23 cellular contexts compared by ENCODE assay signal in the genomic region with DNA sequence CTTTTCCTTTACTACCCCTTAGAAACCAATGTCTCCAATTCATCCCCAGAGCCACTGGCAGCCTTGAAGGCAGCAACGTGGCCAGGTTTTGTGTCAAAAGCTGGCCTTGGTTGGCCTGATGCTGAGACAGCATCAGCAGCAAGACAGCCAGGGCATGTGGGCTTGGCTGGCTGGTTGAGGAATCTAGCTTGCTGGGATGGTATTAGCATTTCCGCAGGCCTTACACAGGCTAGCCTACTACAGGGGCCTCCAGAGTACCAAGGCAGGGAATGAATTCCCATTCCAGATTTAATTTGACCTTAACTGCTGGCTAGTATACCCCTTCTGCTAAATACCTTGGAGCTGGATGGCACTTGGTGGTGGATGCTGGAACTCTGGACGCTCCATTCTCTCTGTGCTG. TPM values are rescaled to one million over a fixed set of nuclear protein-coding genes. Genes with fewer than 3 reads are reported as not detected.
DNase-seq lines count a peak whose midpoint lies in the region; ATAC-seq and TF ChIP-seq lines count a peak whose summit lies in the region.
"Had no signal": no experiment of that assay in that cellular context is flagged by ENCODE, and none has a peak within 500 bp of the region (broad histone marks: within the 10 kb centered on the region; RNA-seq: fewer than 3 reads in every experiment).

No MANE protein-coding gene starts in this region.

- no TSS peak for BruUV-seq in A673 (replicated peaks; lab: Mats Ljungman, UMichigan)
- BruUV-seq in MCF 10A (replicated peaks; lab: Mats Ljungman, UMichigan) = no TSS peak

- H3K79me1 ChIP-seq in H9 (ENCODE audit: insufficient read depth, low read depth, low read length, poor library complexity, severe bottlenecking) = no peaks in the 10 kb centered on the region

- no peaks in the 10 kb centered on the region for H3K27me3 Mint-ChIP-seq in H9 (ENCODE audit: low read depth)
- no peaks in the 10 kb centered on the region for H3K27me3 Mint-ChIP-seq in MCF 10A (ENCODE audit: insufficient read depth, unreplicated experiment)

- no peak overlapping the region for H3K4me3 ChIP-seq in A673 (ENCODE audit: low read depth, low read length, poor library complexity, severe bottlenecking)
- H3K4me3 ChIP-seq: GM23248, SJSA1 had no signal

- H3K4me1 Mint-ChIP-seq in H9 = peaks cover 58 to 64% of the 10 kb centered on the region in 2 experiments
- H3K4me1 Mint-ChIP-seq in MCF 10A (ENCODE audit: insufficient read depth, unreplicated experiment) = no peaks in the 10 kb centered on the region

- H2BK120ac ChIP-seq in H9 (ENCODE audit: low read depth, low read length, poor library complexity, severe bottlenecking) = no peak overlapping the region

- peak overlapping the region; percentile 6 to 48 (median 42); a peak in 5 of 7 replicates for H3K27ac Mint-ChIP-seq in H9
- no peak overlapping the region for H3K27ac Mint-ChIP-seq in MCF 10A (ENCODE audit: low read depth, unreplicated experiment)
- H3K27ac Mint-ChIP-seq: CD8-positive, alpha-beta T cell had no signal

- H3K27me3 ChIP-seq in A673 (replicated peaks; ENCODE audit: insufficient read depth, low read depth, low read length, poor library complexity) (no peaks in the 10 kb centered on the region), H9 (ENCODE audit: insufficient read depth, low read length) (no peaks in the 10 kb centered on the region)
- H3K27me3 ChIP-seq: SJSA1 had no signal

- no peak overlapping the region for H3K4me2 ChIP-seq in H9 (ENCODE audit: insufficient read depth, insufficient read length, low read length)

- no peak overlapping the region for H3K4ac ChIP-seq in H9 (ENCODE audit: low read depth, low read length)

- no peak overlapping the region for H3K14ac ChIP-seq in H9 (ENCODE audit: insufficient read depth, low read length)

- H3K56ac ChIP-seq in H9 (ENCODE audit: insufficient read length, low read depth, low read length) = no peak overlapping the region

- H4K91ac ChIP-seq in H9 (ENCODE audit: insufficient read length, low read depth, low read length) = no peak overlapping the region

- POLR2A ChIA-PET in A673 (lab: Charles Lee; ENCODE audit: low non-redundant PET) = no interaction called here
- POLR2A ChIA-PET in MCF 10A (lab: Yijun Ruan, JAX) = no interaction called here

- intact Hi-C loops in A673 (cut with micrococcal nuclease; ENCODE audit: unreplicated experiment) (loop anchor here (5.0 kb wide), 1 partner anchor 52 kb away; no protein-coding TSS in a partner anchor), MCF 10A (cut with micrococcal nuclease) (no loop called here)

- H2AFZ ChIP-seq in H9 (ENCODE audit: low read length) = no peak overlapping the region
- H2AFZ ChIP-seq: GM23248 had no signal

- no peaks in the 10 kb centered on the region for H4K20me1 ChIP-seq in H9 (ENCODE audit: control insufficient read depth, insufficient read depth, insufficient read length)

- no peak overlapping the region for H3T11ph ChIP-seq in H9 (ENCODE audit: low read length)

- no peak overlapping the region for H3K18ac ChIP-seq in H9 (ENCODE audit: insufficient read length, low read depth, low read length)

- H3K23ac ChIP-seq in H9 (ENCODE audit: insufficient read length, low read depth, low read length) = no peak overlapping the region

- H3K4me3 Mint-ChIP-seq in H9 = peak overlapping the region in 1 of 2 experiments; percentile 54; a peak in 2 of 5 replicates
- no peak overlapping the region for H3K4me3 Mint-ChIP-seq in MCF 10A (ENCODE audit: unreplicated experiment)
- H3K4me3 Mint-ChIP-seq: CD8-positive, alpha-beta T cell had no signal

- ATAC-seq in GM18907 (IDR thresholded peaks at IDR 0.05; ENCODE audit: unreplicated experiment) = no peak
- ATAC-seq: CD8-positive, alpha-beta T cell had no signal

- H3K4me1 ChIP-seq in A673 (ENCODE audit: insufficient read depth, low read length, poor library complexity, severe bottlenecking) (peaks cover 5% of the 10 kb centered on the region), H9 (ENCODE audit: insufficient read depth, low read length) (peaks cover 20% of the 10 kb centered on the region)
- H3K4me1 ChIP-seq: Caco-2, SJSA1 had no signal

- H3K9me3 Mint-ChIP-seq in H9 (no peaks in the 10 kb centered on the region; a peak in 1 of 5 replicates), MCF 10A (ENCODE audit: unreplicated experiment) (no peaks in the 10 kb centered on the region)
- H3K9me3 Mint-ChIP-seq: CD8-positive, alpha-beta T cell had no signal

- no peaks in the 10 kb centered on the region for H3K9me3 ChIP-seq in A673 (ENCODE audit: low read depth, low read length, poor library complexity, severe bottlenecking)
- no peaks in the 10 kb centered on the region for H3K9me3 ChIP-seq in H9 (ENCODE audit: control insufficient read depth, low read depth, low read length)
- H3K9me3 ChIP-seq: Caco-2, SJSA1 had no signal

- H4K8ac ChIP-seq in H9 (replicated peaks; ENCODE audit: insufficient read length, low read depth, low read length) = no peak overlapping the region

- no peak overlapping the region for H2BK15ac ChIP-seq in H9 (ENCODE audit: low read depth, low read length)

- H3K27ac ChIP-seq in A673 (ENCODE audit: low read depth, low read length, poor library complexity, severe bottlenecking) (peak overlapping the region; percentile 17), H9 (ENCODE audit: insufficient read length, low read depth, low read length) (no peak overlapping the region)
- H3K27ac ChIP-seq: 22Rv1, GM23248, SJSA1 had no signal

- no peak overlapping the region for H4K5ac ChIP-seq in H9 (ENCODE audit: insufficient read length, low read depth, low read length)

- H3K36me3 ChIP-seq in A673 (ENCODE audit: insufficient read depth, low read length, poor library complexity, severe bottlenecking) = no peaks in the 10 kb centered on the region

- H2BK12ac ChIP-seq in H9 (ENCODE audit: insufficient read length, low read depth, low read length) = no peak overlapping the region

- H2AK5ac ChIP-seq in H9 (ENCODE audit: insufficient read length, low read length) = no peak overlapping the region

- H3K79me2 ChIP-seq in H9 (ENCODE audit: insufficient read depth, low read length) = no peaks in the 10 kb centered on the region

- no peaks in the 10 kb centered on the region for H3K23me2 ChIP-seq in H9 (ENCODE audit: insufficient read length, low read depth, low read length, poor library complexity, severe bottlenecking)

- H2BK20ac ChIP-seq in H9 (ENCODE audit: low read depth, low read length, poor library complexity, severe bottlenecking) = no peak overlapping the region

- CTCF ChIA-PET in A673 (lab: Charles Lee) (no interaction called here), MCF 10A (lab: Yijun Ruan, JAX) (interaction anchor here (0.6 to 13.0 kb wide), 7 partner anchors 9 to 190 kb away, joined by 3 to 247 read pairs (median 4); partner anchors contain the start of gene THTPA)

- DNase-seq in A673 (ENCODE audit: low spot score) = no peak
- peak; percentile 41 for DNase-seq in H9
- DNase-seq in cerebellum (ENCODE audit: low spot score) = peak; percentile 35
- peak; percentile 38 for DNase-seq in medulla oblongata (ENCODE audit: extremely low spot score)
- no peak for DNase-seq in NCI-H510A (lab: John Stamatoyannopoulos, UW)
- no peak for DNase-seq in MCF 10A (ENCODE audit: unreplicated experiment)
- DNase-seq: Caco-2; CD8-positive, alpha-beta T cell; DMS 273 treated with DMSO at 0.1 percent for 48 hours; DMS79 treated with DMSO at 0.1 percent for 48 hours; GM23248; HCEC 1CT; NCI-H1092; NCI-H1417 treated with DMSO at 0.1 percent for 48 hours; NCI-H2081; NCI-H2227 treated with DMSO at 0.1 percent for 48 hours; NCI-H69; Right ventricle myocardium superior; RPMI8226 had no signal

- peaks cover 0 to 2% (median 0%) of the 10 kb centered on the region in 3 experiments; a peak in 1 of 7 replicates for H3K36me3 Mint-ChIP-seq in H9 (ENCODE audit: insufficient read depth in 1 of 3, low read depth in 3 of 3)
- H3K36me3 Mint-ChIP-seq in MCF 10A (ENCODE audit: insufficient read depth, unreplicated experiment) = peaks cover 52% of the 10 kb centered on the region

- no peak overlapping the region for H2BK5ac ChIP-seq in H9 (ENCODE audit: insufficient read length, low read length)

- H3K9ac ChIP-seq in H9 (ENCODE audit: extremely low read depth, insufficient read length, low read length) = no peak overlapping the region
- H3K9ac ChIP-seq: GM23248 had no signal

- TF ChIP-seq CTCF in A673 (conservative IDR thresholded peaks at IDR 0.05; ENCODE audit: low read depth, low read length) (no peak), H9 (conservative IDR thresholded peaks at IDR 0.05) (no peak), MCF 10A (IDR thresholded peaks at IDR 0.05; ENCODE audit: unreplicated experiment) (no peak)

- WGBS in H9 (ENCODE audit: extremely low coverage, insufficient read length, low lambda C conversion rate) = no CpG with 5 or more reads among the region's 3 CpGs

RNA-seq across cellular contexts. Expression of gene NGDN, which starts 15.8 kb away (rescaled TPM):
- total RNA-seq in A673 (2021) (59.9 and 71.2 TPM in 2 replicates), H9 (2021) (51.7 and 53.1 TPM in 2 replicates), cerebellum (33.4 TPM), MCF 10A (2022) (44.5 and 46.8 TPM in 2 replicates)

RNA-seq across cellular contexts. Expression of gene MYH7, which starts 49.9 kb away (rescaled TPM):
- total RNA-seq in A673 (2021) (not detected in 2 replicates), H9 (2021) (not detected in 2 replicates), cerebellum (2.2 TPM), MCF 10A (2022) (not detected in 2 replicates)
- total RNA-seq: Caco-2; CD8-positive, alpha-beta T cell; GM23248; NCI-H460; SJSA1 had no signal

Comparison
In these comparisons a context has a peak if more than half of its experiments do, and no peak if none do; other contexts are left out.
1. DNase-seq: peak in H9 (single experiment), cerebellum (single experiment) and medulla oblongata (single experiment); none in A673 (single experiment), NCI-H510A (single experiment) and MCF 10A (single experiment).